In the genomic region with DNA sequence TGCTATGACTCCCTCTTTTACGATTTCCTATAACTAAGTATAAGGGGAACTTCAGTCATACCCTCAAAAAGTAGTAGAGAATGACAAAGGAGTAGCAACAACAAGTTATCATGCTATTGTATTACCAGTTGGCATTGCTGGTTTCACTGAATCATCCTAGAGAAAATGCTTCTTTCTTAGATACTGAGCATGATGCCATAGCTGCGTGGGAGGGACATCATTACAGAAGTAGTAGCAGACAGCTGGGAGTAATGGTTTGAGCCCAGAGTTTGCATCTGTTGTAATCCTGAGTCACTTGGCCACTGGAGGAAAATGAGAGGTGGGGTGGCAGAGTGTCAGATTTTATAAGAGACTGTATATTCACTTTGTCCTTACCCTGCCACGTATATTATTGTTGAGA, we compare ENCODE assay signal across 9 cellular contexts.
DNase-seq lines count a peak whose midpoint lies in the region.
"Had no signal": no experiment of that assay in that cellular context is flagged by ENCODE, and none has a peak within 500 bp of the region (broad histone marks: within the 10 kb centered on the region; RNA-seq: fewer than 3 reads in every experiment).

No MANE protein-coding gene starts in this region.

- H3K4me3 Mint-ChIP-seq in stimulated activated naive CD8-positive, alpha-beta T cell treated with anti-CD3 and anti-CD28 coated beads, Interleukin-15, Interleukin-2, amounts not matched to agents 100 ng/mL and 50 ng/mL, for 24 hours: no peak overlapping the region

- H3K4me1 Mint-ChIP-seq in stimulated activated naive CD8-positive, alpha-beta T cell treated with anti-CD3 and anti-CD28 coated beads, Interleukin-15, Interleukin-2, amounts not matched to agents 100 ng/mL and 50 ng/mL, for 24 hours (ENCODE audit: low read depth): peaks cover 29% of the 10 kb centered on the region

- peak; percentile 70 for DNase-seq in activated effector memory CD4-positive, alpha-beta T cell treated with anti-CD3 and anti-CD28 coated beads, Interleukin-2, amount 50 U/mL, for 16 hours
- no peak for DNase-seq in activated effector memory CD4-positive, alpha-beta T cell treated with Interleukin-2 at 50 U/mL for 16 hours
- peak; percentile 38 to 64 for DNase-seq in activated CD4-positive, alpha-beta T cell treated with anti-CD3 and anti-CD28 coated beads, Interleukin-2, amount 50 U/mL, for 48 hours
- DNase-seq in inferior parietal cortex (ENCODE audit: extremely low spot score) (peak; percentile 24), HuH-7.5 (ENCODE audit: low spot score) (no peak), NCI-H2171 treated with DMSO at 0.1 percent for 48 hours (lab: John Stamatoyannopoulos, UW) (no peak), DMS53 (lab: John Stamatoyannopoulos, UW) (no peak)
- DNase-seq: Calu3 had no signal

- H3K27me3 Mint-ChIP-seq in stimulated activated naive CD8-positive, alpha-beta T cell treated with anti-CD3 and anti-CD28 coated beads, Interleukin-15, Interleukin-2, amounts not matched to agents 100 ng/mL and 50 ng/mL, for 24 hours: no peaks in the 10 kb centered on the region

- H3K9me3 Mint-ChIP-seq in stimulated activated naive CD8-positive, alpha-beta T cell treated with anti-CD3 and anti-CD28 coated beads, Interleukin-15, Interleukin-2, amounts not matched to agents 100 ng/mL and 50 ng/mL, for 24 hours: no peaks in the 10 kb centered on the region

- H3K36me3 Mint-ChIP-seq in stimulated activated naive CD8-positive, alpha-beta T cell treated with anti-CD3 and anti-CD28 coated beads, Interleukin-15, Interleukin-2, amounts not matched to agents 100 ng/mL and 50 ng/mL, for 24 hours (ENCODE audit: low read depth): peaks cover 61% of the 10 kb centered on the region

- peak overlapping the region; percentile 83 for H3K27ac Mint-ChIP-seq in stimulated activated naive CD8-positive, alpha-beta T cell treated with anti-CD3 and anti-CD28 coated beads, Interleukin-15, Interleukin-2, amounts not matched to agents 100 ng/mL and 50 ng/mL, for 24 hours

Comparison
In these comparisons a context has a peak if more than half of its experiments do, and no peak if none do; other contexts are left out.
1. DNase-seq: peak in activated effector memory CD4-positive, alpha-beta T cell treated with anti-CD3 and anti-CD28 coated beads, Interleukin-2, amount 50 U/mL, for 16 hours (single experiment), activated CD4-positive, alpha-beta T cell treated with anti-CD3 and anti-CD28 coated beads, Interleukin-2, amount 50 U/mL, for 48 hours (2 of 2) and inferior parietal cortex (single experiment); none in activated effector memory CD4-positive, alpha-beta T cell treated with Interleukin-2 at 50 U/mL for 16 hours (single experiment), HuH-7.5 (single experiment), NCI-H2171 treated with DMSO at 0.1 percent for 48 hours (single experiment) and DMS53 (single experiment).